Comparison of ENCODE assay signal across 2 cellular contexts in the genomic region with DNA sequence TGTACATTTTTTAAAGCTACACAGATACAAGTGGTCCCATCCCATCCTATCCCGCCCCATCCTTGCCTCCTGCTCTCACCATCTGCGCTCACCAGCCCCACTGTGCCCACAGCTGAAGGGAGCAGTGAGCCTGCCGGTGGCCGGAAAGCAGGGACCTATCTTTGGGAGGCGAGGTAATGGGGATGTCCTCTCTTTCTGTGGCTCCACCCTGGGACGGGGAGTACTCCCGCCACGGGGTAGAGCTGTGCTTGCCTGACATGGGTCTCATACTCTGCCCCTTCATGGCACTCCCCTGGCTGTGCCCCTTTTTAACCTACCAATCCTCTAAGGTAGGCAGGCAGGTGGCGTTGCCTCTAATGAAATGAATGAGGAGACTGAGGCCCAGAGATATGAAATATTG.
TF ChIP-seq lines count a peak whose summit lies in the region.

No MANE protein-coding gene starts in this region.

TF ChIP-seq in IMR-90, 13 proteins besides CTCF, POLR2A, EP300 and RAD21:
- TF ChIP-seq RCOR1 (IDR thresholded peaks at IDR 0.05; ENCODE audit: insufficient replicate concordance, low read length) (no peak), MAZ (IDR thresholded peaks at IDR 0.05; ENCODE audit: borderline replicate concordance, low read depth, low read length) (no peak), CEBPB (IDR thresholded peaks at IDR 0.05; ENCODE audit: low read depth, low read length) (no peak), CHD1 (IDR thresholded peaks at IDR 0.05; ENCODE audit: low read depth, low read length) (no peak), MAFK (IDR thresholded peaks at IDR 0.05; ENCODE audit: low read depth, low read length) (no peak), NFE2L2 (IDR thresholded peaks at IDR 0.05; ENCODE audit: low read depth, low read length) (no peak), SMC3 (IDR thresholded peaks at IDR 0.05; ENCODE audit: low read depth, low read length) (no peak), BHLHE40 (IDR thresholded peaks at IDR 0.05; ENCODE audit: low read depth, low read length) (no peak), RFX5 (IDR thresholded peaks at IDR 0.05; ENCODE audit: low read depth, low read length) (no peak)
- TF ChIP-seq, protein P1, sequence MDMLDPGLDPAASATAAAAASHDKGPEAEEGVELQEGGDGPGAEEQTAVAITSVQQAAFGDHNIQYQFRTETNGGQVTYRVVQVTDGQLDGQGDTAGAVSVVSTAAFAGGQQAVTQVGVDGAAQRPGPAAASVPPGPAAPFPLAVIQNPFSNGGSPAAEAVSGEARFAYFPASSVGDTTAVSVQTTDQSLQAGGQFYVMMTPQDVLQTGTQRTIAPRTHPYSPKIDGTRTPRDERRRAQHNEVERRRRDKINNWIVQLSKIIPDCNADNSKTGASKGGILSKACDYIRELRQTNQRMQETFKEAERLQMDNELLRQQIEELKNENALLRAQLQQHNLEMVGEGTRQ (IDR thresholded peaks at IDR 0.05; ENCODE audit: low read depth, low read length), result no peak
- TF ChIP-seq, protein P2, sequence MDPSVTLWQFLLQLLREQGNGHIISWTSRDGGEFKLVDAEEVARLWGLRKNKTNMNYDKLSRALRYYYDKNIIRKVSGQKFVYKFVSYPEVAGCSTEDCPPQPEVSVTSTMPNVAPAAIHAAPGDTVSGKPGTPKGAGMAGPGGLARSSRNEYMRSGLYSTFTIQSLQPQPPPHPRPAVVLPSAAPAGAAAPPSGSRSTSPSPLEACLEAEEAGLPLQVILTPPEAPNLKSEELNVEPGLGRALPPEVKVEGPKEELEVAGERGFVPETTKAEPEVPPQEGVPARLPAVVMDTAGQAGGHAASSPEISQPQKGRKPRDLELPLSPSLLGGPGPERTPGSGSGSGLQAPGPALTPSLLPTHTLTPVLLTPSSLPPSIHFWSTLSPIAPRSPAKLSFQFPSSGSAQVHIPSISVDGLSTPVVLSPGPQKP (IDR thresholded peaks at IDR 0.05; ENCODE audit: borderline replicate concordance, low read depth, low read length), result no peak

TF ChIP-seq in H1, 55 proteins besides CTCF, POLR2A, EP300 and RAD21:
- TF ChIP-seq HDAC2 (IDR thresholded peaks at IDR 0.05; ENCODE audit: borderline replicate concordance in 1 of 2, low read depth in 2 of 2, low read length in 2 of 2) (no peak), SIN3A (conservative IDR thresholded peaks at IDR 0.05 in 1 of 2, IDR thresholded peaks at IDR 0.05 in 1 of 2; ENCODE audit: low read depth in 1 of 2, low read length in 2 of 2) (0 out of 4 replicates have a peak, but pooled peaks of 1 of the 2 experiments have one; percentile 5)
